Comparison of ENCODE assay signal across 18 cellular contexts in genomic region chr11:126394036-126394435, GRCh38. TPM values are rescaled to one million over a fixed set of nuclear protein-coding genes. Genes with fewer than 3 reads are reported as not detected.
DNase-seq lines count a peak whose midpoint lies in the region; ATAC-seq and TF ChIP-seq lines count a peak whose summit lies in the region.
"Had no signal": no experiment of that assay in that cellular context is flagged by ENCODE, and none has a peak within 500 bp of the region (broad histone marks: within the 10 kb centered on the region; RNA-seq: fewer than 3 reads in every experiment).

No MANE protein-coding gene starts in this region.

- TF ChIP-seq POLR2A in thyroid gland (IDR thresholded peaks at IDR 0.05) = no peak

- no peak for ATAC-seq in left ventricle myocardium superior
- no peak for ATAC-seq in activated naive CD4-positive, alpha-beta T cell treated with anti-CD3 and anti-CD28 coated beads, Interleukin-2, amount 50 U/mL, for 72 hours
- ATAC-seq: activated T-cell treated with anti-CD3 and anti-CD28 coated beads, Interleukin-2, amount 50 U/mL, for 4 hours; stimulated activated effector memory CD8-positive, alpha-beta T cell treated with anti-CD3 and anti-CD28 coated beads, Interleukin-12 subunit alpha, Interleukin-12 subunit beta, amount 100 ng/mL, for 72 hours had no signal

- no peak overlapping the region for H3K23ac ChIP-seq in mesendoderm (ENCODE audit: low read length)

- H3K27me3 ChIP-seq in thyroid gland (no peaks in the 10 kb centered on the region), mesendoderm (ENCODE audit: insufficient read depth, low read length, poor library complexity) (no peaks in the 10 kb centered on the region)

- H3K9ac ChIP-seq in mesendoderm (ENCODE audit: low read length) = no peak overlapping the region
- H3K9ac ChIP-seq: KMS-11, SK-N-SH had no signal

- no peak overlapping the region for H3K4ac ChIP-seq in mesendoderm (ENCODE audit: low read depth, low read length)

- POLR2A ChIA-PET in RWPE1 (lab: Yijun Ruan, JAX; ENCODE audit: low non-redundant PET) = no interaction called here

- no peak overlapping the region for H2AK5ac ChIP-seq in mesendoderm (ENCODE audit: low read length)

- H3K56ac ChIP-seq in mesendoderm (ENCODE audit: low read length) = no peak overlapping the region

- H4K8ac ChIP-seq in mesendoderm (ENCODE audit: low read depth, low read length) = no peak overlapping the region

- H3K18ac ChIP-seq in mesendoderm (ENCODE audit: low read length) = no peak overlapping the region

- peaks cover 2% of the 10 kb centered on the region for H3K79me1 ChIP-seq in mesendoderm (ENCODE audit: low read length)

- H3K4me1 ChIP-seq in thyroid gland (peaks cover 7 to 41% of the 10 kb centered on the region in 2 donors), mesendoderm (ENCODE audit: control insufficient read depth, low read depth, low read length) (no peaks in the 10 kb centered on the region)

- H3K27ac Mint-ChIP-seq in activated naive CD4-positive, alpha-beta T cell treated with anti-CD3 and anti-CD28 coated beads, Interleukin-2, amount 50 U/mL, for 72 hours = no peak overlapping the region
- H3K27ac Mint-ChIP-seq: activated CD4-positive, alpha-beta T cell treated with anti-CD3 and anti-CD28 coated beads, Interleukin-2, amount 10 ng/mL, durations not matched to agents 24 days and 14 days; CD4-positive, CD25-positive, alpha-beta regulatory T cell; stimulated activated effector memory CD8-positive, alpha-beta T cell treated with anti-CD3 and anti-CD28 coated beads, Interleukin-12 subunit alpha, Interleukin-12 subunit beta, amount 100 ng/mL, for 72 hours had no signal

- H3K9me3 Mint-ChIP-seq in activated naive CD4-positive, alpha-beta T cell treated with anti-CD3 and anti-CD28 coated beads, Interleukin-2, amount 50 U/mL, for 72 hours = no peaks in the 10 kb centered on the region
- H3K9me3 Mint-ChIP-seq: activated CD4-positive, alpha-beta T cell treated with anti-CD3 and anti-CD28 coated beads, Interleukin-2, amount 10 ng/mL, durations not matched to agents 24 days and 14 days; activated T-cell treated with anti-CD3 and anti-CD28 coated beads, Interleukin-2, amount 50 U/mL, for 4 hours; CD4-positive, CD25-positive, alpha-beta regulatory T cell; naive B cell; stimulated activated effector memory CD8-positive, alpha-beta T cell treated with anti-CD3 and anti-CD28 coated beads, Interleukin-12 subunit alpha, Interleukin-12 subunit beta, amount 100 ng/mL, for 72 hours had no signal

- intact Hi-C loops in left ventricle myocardium superior (cut with micrococcal nuclease) = no loop called here
- intact Hi-C loops in thyroid gland (cut with DNase I) = no loop called here

- no peak overlapping the region for H2BK5ac ChIP-seq in mesendoderm (ENCODE audit: low read length)

- H3K4me2 ChIP-seq in mesendoderm (ENCODE audit: low read length) = no peak overlapping the region
- H3K4me2 ChIP-seq: KMS-11, SK-N-SH had no signal

- H3K4me3 ChIP-seq in thyroid gland (replicated peaks in 1 of 3) = no peak overlapping the region
- H3K4me3 ChIP-seq in mesendoderm (ENCODE audit: low read length) = no peak overlapping the region

- DNase-seq in RWPE1 (ENCODE audit: low spot score) (no peak), caudate nucleus (lab: John Stamatoyannopoulos, UW) (no peak), left ventricle myocardium superior (peak; percentile 27), thyroid gland (no peak), mesendoderm (no peak), NCI-H524 (lab: John Stamatoyannopoulos, UW) (no peak)
- DNase-seq in activated naive CD4-positive, alpha-beta T cell treated with anti-CD3 and anti-CD28 coated beads, Interleukin-2, amount 50 U/mL, for 72 hours (ENCODE audit: low spot score in 2 of 2) = no peak
- DNase-seq: activated CD4-positive, alpha-beta T cell treated with anti-CD3 and anti-CD28 coated beads, Interleukin-2, amount 10 ng/mL, durations not matched to agents 24 days and 14 days; activated T-cell treated with anti-CD3 and anti-CD28 coated beads, Interleukin-2, amount 50 U/mL, for 4 hours; CD4-positive, CD25-positive, alpha-beta regulatory T cell; MV-4-11; naive B cell; NCI-H1694; NCI-H2171 treated with DMSO at 0.1 percent for 48 hours; NCI-H526 treated with DMSO at 0.1 percent for 48 hours; SK-N-SH had no signal

- no peak overlapping the region for H2BK120ac ChIP-seq in mesendoderm (ENCODE audit: low read depth, low read length)

- 81 to 95% methylated on average over 3 of the region's 3 CpGs for WGBS in thyroid gland, 2 donors
- WGBS in mesendoderm (ENCODE audit: extremely low coverage, insufficient coverage, low lambda C conversion rate) = no CpG with 5 or more reads among the region's 3 CpGs

- no peak overlapping the region for H4K5ac ChIP-seq in mesendoderm (ENCODE audit: low read length)

- no peaks in the 10 kb centered on the region for H3K36me3 Mint-ChIP-seq in activated naive CD4-positive, alpha-beta T cell treated with anti-CD3 and anti-CD28 coated beads, Interleukin-2, amount 50 U/mL, for 72 hours
- H3K36me3 Mint-ChIP-seq: CD4-positive, CD25-positive, alpha-beta regulatory T cell; naive B cell; stimulated activated effector memory CD8-positive, alpha-beta T cell treated with anti-CD3 and anti-CD28 coated beads, Interleukin-12 subunit alpha, Interleukin-12 subunit beta, amount 100 ng/mL, for 72 hours had no signal

- H3K9me3 ChIP-seq in thyroid gland = no peaks in the 10 kb centered on the region
- H3K9me3 ChIP-seq: SK-N-SH had no signal

- CTCF ChIA-PET in RWPE1 (lab: Yijun Ruan, JAX) = interaction anchor here (0.6 kb wide), 1 partner anchor 82 kb away, joined by 4 read pairs; no protein-coding TSS in a partner anchor

- no peaks in the 10 kb centered on the region for H3K36me3 ChIP-seq in thyroid gland
- no peaks in the 10 kb centered on the region for H3K36me3 ChIP-seq in mesendoderm (ENCODE audit: control insufficient read depth, insufficient read depth, low read length)

- peak overlapping the region; percentile 98 for H3K27ac ChIP-seq in RWPE1
- peak overlapping the region; percentile 22 for H3K27ac ChIP-seq in caudate nucleus (ENCODE audit: low read depth, low read length)
- peak overlapping the region; percentile 37 to 82 (median 70) for H3K27ac ChIP-seq in thyroid gland
- H3K27ac ChIP-seq in mesendoderm (ENCODE audit: low read depth, low read length) = no peak overlapping the region
- H3K27ac ChIP-seq: KMS-11 had no signal

- TF ChIP-seq CTCF in RWPE1 (conservative IDR thresholded peaks at IDR 0.05; ENCODE audit: low read depth) (no peak), thyroid gland (IDR thresholded peaks at IDR 0.05) (no peak)

- H3K79me2 ChIP-seq in mesendoderm (ENCODE audit: control insufficient read depth, insufficient read depth, low read length) = no peaks in the 10 kb centered on the region

- H2BK15ac ChIP-seq in mesendoderm (replicated peaks; ENCODE audit: low read depth) = no peak overlapping the region

RNA-seq across cellular contexts. Expression of gene ST3GAL4, which starts 38.5 kb away (rescaled TPM):
- total RNA-seq in left ventricle myocardium superior = 45.4 TPM
- total RNA-seq in thyroid gland = 10 to 100 TPM in 3 of 4 donors, 1 to 10 TPM in 1; 5.3 to 33.9 (median 26.4) TPM
- polyA plus RNA-seq in mesendoderm (2013, experiment 1 of 2) = 8.4 TPM
- polyA plus RNA-seq in mesendoderm (2013, experiment 2 of 2) = 8.7 TPM
- total RNA-seq in activated naive CD4-positive, alpha-beta T cell treated with anti-CD3 and anti-CD28 coated beads, Interleukin-2, amount 50 U/mL, for 72 hours = 10 to 100 TPM in 1 of 2 donors, 1 to 10 TPM in 1; 7.2 to 10.5 TPM
